8 cellular contexts compared by ENCODE assay signal in the genomic region with DNA sequence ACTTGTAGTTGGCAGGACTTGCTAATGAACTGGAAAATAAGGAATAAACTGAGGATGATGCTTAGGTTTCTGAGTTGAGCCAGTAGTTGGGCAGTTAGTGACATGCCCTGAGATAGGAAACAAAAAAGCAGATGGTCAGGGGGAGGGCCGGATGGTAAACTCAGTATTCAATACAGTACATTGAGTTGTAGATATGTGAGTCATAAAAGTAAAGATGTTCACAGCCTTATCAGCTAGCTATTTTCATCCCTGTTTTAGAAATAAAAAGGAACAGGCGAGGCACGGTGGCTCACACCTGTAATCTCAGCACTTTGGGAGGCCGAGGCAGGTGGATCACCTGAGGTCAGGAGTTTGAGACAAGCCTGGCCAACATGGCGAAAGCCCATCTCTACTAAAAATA.
"Had no signal": no experiment of that assay in that cellular context is flagged by ENCODE, and none has a peak within 500 bp of the region (broad histone marks: within the 10 kb centered on the region; RNA-seq: fewer than 3 reads in every experiment).

No MANE protein-coding gene starts in this region.

- H3K27ac ChIP-seq: GM23248, HL-60 had no signal

- ATAC-seq: HepG2 had no signal

- FAIRE-seq: H54, HepG2 had no signal

- H3K4me3 ChIP-seq: GM23248 had no signal

- DNase-seq: GM23248, GOT3, H9, HCEC 1CT, KG1 had no signal
